Comparison of ENCODE assay signal across 27 cellular contexts in the genomic region with DNA sequence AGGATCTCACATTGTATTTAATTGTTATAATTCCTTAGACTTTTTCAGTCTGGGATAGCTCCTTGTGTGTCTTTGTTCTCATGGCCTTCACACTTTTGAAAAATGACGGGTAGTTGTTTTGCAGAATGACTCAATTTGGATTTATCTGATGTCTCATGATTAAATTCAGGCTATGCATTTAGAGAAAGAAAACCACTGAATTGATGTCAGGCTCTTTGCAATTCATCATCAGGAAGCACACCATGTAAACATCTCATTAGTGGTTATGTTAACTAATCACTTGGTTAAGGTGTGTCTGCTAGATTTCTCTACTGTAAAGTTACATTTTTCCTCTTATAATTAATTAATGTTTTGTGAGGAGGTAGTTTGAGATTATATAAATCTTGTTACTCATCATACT. TPM values are rescaled to one million over a fixed set of nuclear protein-coding genes. Genes with fewer than 3 reads are reported as not detected.
DNase-seq lines count a peak whose midpoint lies in the region; ATAC-seq, FAIRE-seq and TF ChIP-seq lines count a peak whose summit lies in the region.
"Had no signal": no experiment of that assay in that cellular context is flagged by ENCODE, and none has a peak within 500 bp of the region (broad histone marks: within the 10 kb centered on the region; RNA-seq: fewer than 3 reads in every experiment).

No MANE protein-coding gene starts in this region.

- H3K9me3 ChIP-seq in astrocyte (ENCODE audit: insufficient read depth, low read depth, low read length) (no peaks in the 10 kb centered on the region), mesenchymal stem cell (ENCODE audit: control insufficient read depth, low read length) (no peaks in the 10 kb centered on the region)
- H3K9me3 ChIP-seq: uterus had no signal

- FAIRE-seq in astrocyte (lab: Jason Lieb, UNC) = peak; percentile 63

- H3K4me3 Mint-ChIP-seq in activated CD4-positive, alpha-beta T cell treated with anti-CD3 and anti-CD28 coated beads for 36 hours = no peak overlapping the region
- H3K4me3 Mint-ChIP-seq in HFFc6 (no peak overlapping the region), astrocyte (ENCODE audit: unreplicated experiment) (no peak overlapping the region)
- H3K4me3 Mint-ChIP-seq: IgD-negative memory B cell, natural killer cell had no signal

- H2AK5ac ChIP-seq in mesenchymal stem cell (ENCODE audit: low read length, severe bottlenecking) = no peak overlapping the region

- no peaks in the 10 kb centered on the region for H3K9me3 Mint-ChIP-seq in activated CD4-positive, alpha-beta T cell treated with anti-CD3 and anti-CD28 coated beads for 36 hours (ENCODE audit: low read depth)
- no peaks in the 10 kb centered on the region for H3K9me3 Mint-ChIP-seq in HFFc6
- H3K9me3 Mint-ChIP-seq in astrocyte (ENCODE audit: unreplicated experiment) = peaks cover 2% of the 10 kb centered on the region
- H3K9me3 Mint-ChIP-seq: natural killer cell had no signal

- CTCF ChIA-PET in activated CD4-positive, alpha-beta T cell treated with anti-CD3 and anti-CD28 coated beads for 36 hours (lab: Charles Lee) = no interaction called here

- H3K4me2 ChIP-seq in astrocyte (ENCODE audit: low read length) (no peak overlapping the region), mesenchymal stem cell (ENCODE audit: low read length, poor library complexity, severe bottlenecking) (no peak overlapping the region)

- peaks cover 24% of the 10 kb centered on the region for H4K20me1 ChIP-seq in astrocyte (ENCODE audit: insufficient read depth, low read length)

- H3K9ac ChIP-seq in astrocyte (ENCODE audit: low read length) = no peak overlapping the region
- no peak overlapping the region for H3K9ac ChIP-seq in mesenchymal stem cell (ENCODE audit: low read length)

- no peak overlapping the region for H3K23ac ChIP-seq in mesenchymal stem cell (ENCODE audit: low read length in 2 of 2)

- no peaks in the 10 kb centered on the region for H3K4me1 ChIP-seq in astrocyte (ENCODE audit: insufficient read depth, low read length)
- no peaks in the 10 kb centered on the region for H3K4me1 ChIP-seq in mesenchymal stem cell (ENCODE audit: control insufficient read depth, insufficient read depth, low read depth, low read length)
- H3K4me1 ChIP-seq: uterus had no signal

- H3K4ac ChIP-seq in mesenchymal stem cell (ENCODE audit: low read depth in 1 of 2, low read length in 2 of 2) = no peak overlapping the region

- POLR2A ChIA-PET in activated CD4-positive, alpha-beta T cell treated with anti-CD3 and anti-CD28 coated beads for 36 hours (lab: Charles Lee) = no interaction called here

- H3K27me3 ChIP-seq in astrocyte (ENCODE audit: insufficient read depth, low read length) (no peaks in the 10 kb centered on the region), mesenchymal stem cell (ENCODE audit: control insufficient read depth in 1 of 2, insufficient read depth in 1 of 2, low read length in 2 of 2) (no peaks in the 10 kb centered on the region)
- H3K27me3 ChIP-seq: brain microvascular endothelial cell, uterus had no signal

- TF ChIP-seq CTCF in HFFc6 (IDR thresholded peaks at IDR 0.05) (no peak), astrocyte (IDR thresholded peaks at IDR 0.05; ENCODE audit: insufficient read depth, low read depth, low read length) (no peak)

- no peak overlapping the region for H4K8ac ChIP-seq in mesenchymal stem cell (ENCODE audit: low read length)

- no peak overlapping the region for H4K91ac ChIP-seq in mesenchymal stem cell (ENCODE audit: low read length)

- H3K14ac ChIP-seq in mesenchymal stem cell (ENCODE audit: low read length in 2 of 2) = no peak overlapping the region

- H2BK12ac ChIP-seq in mesenchymal stem cell (ENCODE audit: low read length in 2 of 2) = no peak overlapping the region

- H3K36me3 ChIP-seq in astrocyte (ENCODE audit: insufficient read depth, low read length) (peaks cover 34% of the 10 kb centered on the region), mesenchymal stem cell (ENCODE audit: control insufficient read depth in 1 of 2, insufficient read depth in 2 of 2, low read depth in 1 of 2, low read length in 2 of 2) (peaks cover 15 to 37% of the 10 kb centered on the region in 2 experiments)
- H3K36me3 ChIP-seq: uterus had no signal

- H3K27ac ChIP-seq in astrocyte (ENCODE audit: low read depth, low read length) = peak overlapping the region; percentile 28
- H3K27ac ChIP-seq in mesenchymal stem cell (ENCODE audit: low read length, poor library complexity, severe bottlenecking) = no peak overlapping the region
- H3K27ac ChIP-seq: brain microvascular endothelial cell, SK-N-MC, uterus had no signal

- peaks cover 51% of the 10 kb centered on the region for H3K4me1 Mint-ChIP-seq in activated CD4-positive, alpha-beta T cell treated with anti-CD3 and anti-CD28 coated beads for 36 hours
- H3K4me1 Mint-ChIP-seq in HFFc6 (ENCODE audit: low read depth) (peaks cover 28% of the 10 kb centered on the region), astrocyte (ENCODE audit: low read depth, unreplicated experiment) (peaks cover 15% of the 10 kb centered on the region)

- no peak overlapping the region for H2BK120ac ChIP-seq in mesenchymal stem cell (ENCODE audit: low read depth, low read length)

- H2BK15ac ChIP-seq in mesenchymal stem cell (ENCODE audit: low read depth, poor library complexity, severe bottlenecking) = no peak overlapping the region

- no peaks in the 10 kb centered on the region for H3K27me3 Mint-ChIP-seq in activated CD4-positive, alpha-beta T cell treated with anti-CD3 and anti-CD28 coated beads for 36 hours
- H3K27me3 Mint-ChIP-seq in HFFc6 (ENCODE audit: insufficient read depth) (no peaks in the 10 kb centered on the region), astrocyte (ENCODE audit: low read depth, unreplicated experiment) (no peaks in the 10 kb centered on the region)
- H3K27me3 Mint-ChIP-seq: IgD-negative memory B cell had no signal

- H3K79me1 ChIP-seq in mesenchymal stem cell (replicated peaks; ENCODE audit: low read length, poor library complexity, severe bottlenecking) = peaks cover 21% of the 10 kb centered on the region

- H3K79me2 ChIP-seq in astrocyte (ENCODE audit: insufficient read depth, low read length) = peaks cover 5% of the 10 kb centered on the region

- no peak for DNase-seq in activated CD4-positive, alpha-beta T cell treated with anti-CD3 and anti-CD28 coated beads for 36 hours
- no peak for DNase-seq in activated CD4-positive, alpha-beta T cell treated with anti-CD3 and anti-CD28 coated beads for 4 hours
- DNase-seq in HFFc6 (no peak), astrocyte (ENCODE audit: low read depth) (peak; percentile 69), mesenchymal stem cell (peak; percentile 7), inferior parietal cortex (ENCODE audit: extremely low spot score) (no peak), NCI-H526 (lab: John Stamatoyannopoulos, UW) (no peak)
- DNase-seq: 8988T; activated CD4-positive, alpha-beta T cell treated with anti-CD3 and anti-CD28 coated beads, Interleukin-2, amount 50 U/mL, for 1 hour; activated effector memory CD4-positive, alpha-beta T cell treated with Interleukin-2 at 50 U/mL for 16 hours; AML-193; brain microvascular endothelial cell; GDM1; head of caudate nucleus; kidney; natural killer cell; NCI-H1105 treated with DMSO at 0.1 percent for 48 hours; NCI-H2029; stimulated activated naive CD4-positive, alpha-beta T cell treated with Interleukin-2 at 50 U/mL for 16 hours; uterus had no signal

- no peak overlapping the region for H3K27ac Mint-ChIP-seq in activated CD4-positive, alpha-beta T cell treated with anti-CD3 and anti-CD28 coated beads for 36 hours
- H3K27ac Mint-ChIP-seq in HFFc6 (peak overlapping the region; percentile 10; the same call in 1 of the 2 replicates), astrocyte (ENCODE audit: unreplicated experiment) (no peak overlapping the region)

- H3K18ac ChIP-seq in mesenchymal stem cell (ENCODE audit: low read depth in 1 of 2, low read length in 2 of 2) = no peak overlapping the region

- intact Hi-C loops in activated CD4-positive, alpha-beta T cell treated with anti-CD3 and anti-CD28 coated beads for 36 hours (cut with DNase I, micrococcal nuclease) = no loop called here

- ATAC-seq in activated CD4-positive, alpha-beta T cell treated with anti-CD3 and anti-CD28 coated beads for 36 hours = peak; percentile 57
- ATAC-seq in HG03571 (IDR thresholded peaks at IDR 0.05; ENCODE audit: unreplicated experiment) = no peak
- ATAC-seq: natural killer cell had no signal

- no peak overlapping the region for H3K4me3 ChIP-seq in astrocyte (ENCODE audit: insufficient read depth, low read depth, low read length)
- no peak overlapping the region for H3K4me3 ChIP-seq in mesenchymal stem cell (ENCODE audit: insufficient read depth in 1 of 2, low read depth in 1 of 2, low read length in 2 of 2)
- H3K4me3 ChIP-seq: SK-N-MC, uterus had no signal

- 58% methylated on average over 1 of the region's 1 CpG for WGBS in mesenchymal stem cell

- peaks cover 36% of the 10 kb centered on the region for H3K36me3 Mint-ChIP-seq in activated CD4-positive, alpha-beta T cell treated with anti-CD3 and anti-CD28 coated beads for 36 hours (ENCODE audit: low read depth)
- H3K36me3 Mint-ChIP-seq in HFFc6 (ENCODE audit: low read depth) (peaks cover 64% of the 10 kb centered on the region), astrocyte (ENCODE audit: low read depth, unreplicated experiment) (peaks cover 22% of the 10 kb centered on the region)
- H3K36me3 Mint-ChIP-seq: IgD-negative memory B cell had no signal

- no peak overlapping the region for H2AFZ ChIP-seq in astrocyte (ENCODE audit: low read depth, low read length)
- no peak overlapping the region for H2AFZ ChIP-seq in mesenchymal stem cell (ENCODE audit: low read depth, low read length)

- no peak overlapping the region for H2BK5ac ChIP-seq in mesenchymal stem cell (ENCODE audit: low read depth, low read length, poor library complexity, severe bottlenecking)

RNA-seq across cellular contexts. Expression of a gene that starts 8.0 kb away (rescaled TPM):
- total RNA-seq in activated CD4-positive, alpha-beta T cell treated with anti-CD3 and anti-CD28 coated beads for 36 hours = under 1 TPM; 0.21 TPM
- under 1 TPM in 5 of 6 experiments, not detected in 1; 0.17 to 0.30 (median 0.20) TPM for total RNA-seq in HFFc6 (2021; fragmentation: NEBNext Ultra II Directional; extraction: Animal tissue kit (Norgen Biotek cat#: 25700))
- 0.72 and 1.8 TPM in 2 replicates for total RNA-seq in astrocyte
- 0.06 TPM for polyA plus RNA-seq in mesenchymal stem cell (2013, experiment 1 of 2)
- 0.05 TPM for polyA plus RNA-seq in mesenchymal stem cell (2013, experiment 2 of 2)
- total RNA-seq: epithelial cell of proximal tubule, mononuclear cell, RPMI7951 had no signal
- polyA plus RNA-seq: IgD-negative memory B cell had no signal

RNA-seq across cellular contexts. Expression of a gene that starts 24.5 kb away (rescaled TPM):
- total RNA-seq in activated CD4-positive, alpha-beta T cell treated with anti-CD3 and anti-CD28 coated beads for 36 hours = not detected
- under 1 TPM in 1 of 6 experiments, not detected in 5; 0.09 TPM for total RNA-seq in HFFc6 (2021; fragmentation: NEBNext Ultra II Directional; extraction: Animal tissue kit (Norgen Biotek cat#: 25700))
- total RNA-seq in astrocyte = 0.45 and 0.84 TPM in 2 replicates
- not detected for polyA plus RNA-seq in mesenchymal stem cell (2013, experiment 1 of 2)
- 0.03 TPM for polyA plus RNA-seq in mesenchymal stem cell (2013, experiment 2 of 2)
- total RNA-seq: epithelial cell of proximal tubule, H4 had no signal
- polyA plus RNA-seq: IgD-negative memory B cell had no signal

Comparison
In these comparisons a context has a peak if more than half of its experiments do, and no peak if none do; other contexts are left out.
1. DNase-seq: peak in astrocyte (single experiment) and mesenchymal stem cell (single experiment); none in activated CD4-positive, alpha-beta T cell treated with anti-CD3 and anti-CD28 coated beads for 36 hours (single experiment), activated CD4-positive, alpha-beta T cell treated with anti-CD3 and anti-CD28 coated beads for 4 hours (0 of 2), HFFc6 (single experiment), inferior parietal cortex (single experiment) and NCI-H526 (0 of 2).